10 cellular contexts compared by ENCODE assay signal in genomic region chr1:151837841-151838490, GRCh38. TPM values are rescaled to one million over a fixed set of nuclear protein-coding genes. Genes with fewer than 3 reads are reported as not detected.
DNase-seq lines count a peak whose midpoint lies in the region; FAIRE-seq and TF ChIP-seq lines count a peak whose summit lies in the region.
"Had no signal": no experiment of that assay in that cellular context is flagged by ENCODE, and none has a peak within 500 bp of the region (broad histone marks: within the 10 kb centered on the region; RNA-seq: fewer than 3 reads in every experiment).

No MANE protein-coding gene starts in this region.

- FAIRE-seq in astrocyte (lab: Jason Lieb, UNC) (no peak), small intestine (lab: Jason Lieb, UNC) (no peak)

- peaks cover 15% of the 10 kb centered on the region for H4K20me1 ChIP-seq in astrocyte (ENCODE audit: insufficient read depth, low read length)

- no peak for TF ChIP-seq POLR2A in stomach (IDR thresholded peaks at IDR 0.05)

- no peak for TF ChIP-seq CTCF in astrocyte (IDR thresholded peaks at IDR 0.05; ENCODE audit: insufficient read depth, low read depth, low read length)
- TF ChIP-seq CTCF in stomach (IDR thresholded peaks at IDR 0.05), result no peak

- H3K4me3 Mint-ChIP-seq in astrocyte (ENCODE audit: unreplicated experiment), result peak overlapping the region; percentile 58

- H2AFZ ChIP-seq in astrocyte (ENCODE audit: low read depth, low read length), result peak overlapping the region; percentile 46

- peaks cover 15% of the 10 kb centered on the region for H3K27me3 Mint-ChIP-seq in astrocyte (ENCODE audit: low read depth, unreplicated experiment)

- no peak for TF ChIP-seq EP300 in stomach (IDR thresholded peaks at IDR 0.05)

- no peak overlapping the region for H3K27ac Mint-ChIP-seq in astrocyte (ENCODE audit: unreplicated experiment)

- no peaks in the 10 kb centered on the region for H3K9me3 Mint-ChIP-seq in astrocyte (ENCODE audit: unreplicated experiment)

- DNase-seq in activated effector memory CD4-positive, alpha-beta T cell treated with anti-CD3 and anti-CD28 coated beads, Interleukin-2, amount 50 U/mL, for 16 hours, result peak; percentile 83
- DNase-seq in activated effector memory CD4-positive, alpha-beta T cell treated with Interleukin-2 at 50 U/mL for 16 hours, result no peak
- DNase-seq in astrocyte (ENCODE audit: low read depth) (no peak), left kidney (ENCODE audit: low read depth, low spot score) (peak; percentile 64), stomach (no peak), NCI-H526 (lab: John Stamatoyannopoulos, UW) (no peak), NCI-H82 treated with DMSO at 0.1 percent for 48 hours (lab: John Stamatoyannopoulos, UW; ENCODE audit: unreplicated experiment) (no peak), small intestine (no peak)

- H3K27ac ChIP-seq in astrocyte (ENCODE audit: low read depth, low read length), result no peak overlapping the region
- H3K27ac ChIP-seq in stomach, result peak overlapping the region; percentile 70 to 88 (median 85)
- peak overlapping the region in 1 of 2 donors; percentile 69 for H3K27ac ChIP-seq in small intestine (ENCODE audit: low read depth in 1 of 2, low read length in 1 of 2)

- no peaks in the 10 kb centered on the region for H3K9me3 ChIP-seq in astrocyte (ENCODE audit: insufficient read depth, low read depth, low read length)
- H3K9me3 ChIP-seq in stomach, result no peaks in the 10 kb centered on the region
- H3K9me3 ChIP-seq in small intestine (ENCODE audit: control insufficient read depth, low read depth), result no peaks in the 10 kb centered on the region

- intact Hi-C loops in stomach (cut with DNase I; ENCODE audit: low total_unique reads), result no loop called here

- peaks cover 33% of the 10 kb centered on the region for H3K4me1 Mint-ChIP-seq in astrocyte (ENCODE audit: low read depth, unreplicated experiment)

- H3K9ac ChIP-seq in astrocyte (ENCODE audit: low read length), result no peak overlapping the region

- 10 to 25% (median 15%) methylated on average over 14 to 68 of the region's 68 CpGs for WGBS in stomach, 5 donors
- 18 to 50% (median 45%) methylated on average over 56 to 68 of the region's 68 CpGs for WGBS in small intestine, 3 donors

- no peaks in the 10 kb centered on the region for H3K36me3 ChIP-seq in astrocyte (ENCODE audit: insufficient read depth, low read length)
- H3K36me3 ChIP-seq in stomach, result no peaks in the 10 kb centered on the region
- no peaks in the 10 kb centered on the region for H3K36me3 ChIP-seq in small intestine (ENCODE audit: control insufficient read depth in 2 of 2, insufficient read depth in 2 of 2, low read length in 2 of 2)

- H3K79me2 ChIP-seq in astrocyte (ENCODE audit: insufficient read depth, low read length), result no peaks in the 10 kb centered on the region

- H3K27me3 ChIP-seq in astrocyte (ENCODE audit: insufficient read depth, low read length) (peaks cover 21% of the 10 kb centered on the region), stomach (peaks cover 0 to 60% (median 24%) of the 10 kb centered on the region in 3 donors), small intestine (ENCODE audit: control insufficient read depth in 2 of 2, insufficient read depth in 2 of 2, low read length in 2 of 2) (peaks cover 0 to 2% of the 10 kb centered on the region in 2 donors)

- H3K4me2 ChIP-seq in astrocyte (ENCODE audit: low read length), result peak overlapping the region; percentile 81

- H3K4me3 ChIP-seq in astrocyte (ENCODE audit: insufficient read depth, low read depth, low read length), result peak overlapping the region; percentile 40
- H3K4me3 ChIP-seq in stomach, result peak overlapping the region; percentile 47 to 54 (median 50)
- peak overlapping the region in 1 of 2 donors; percentile 52 for H3K4me3 ChIP-seq in small intestine (ENCODE audit: low read depth in 1 of 2, low read length in 2 of 2)

- H3K36me3 Mint-ChIP-seq in astrocyte (ENCODE audit: low read depth, unreplicated experiment), result no peaks in the 10 kb centered on the region

- H3K4me1 ChIP-seq in astrocyte (ENCODE audit: insufficient read depth, low read length) (peaks cover 27% of the 10 kb centered on the region), stomach (peaks cover 37 to 53% (median 41%) of the 10 kb centered on the region in 4 donors), small intestine (ENCODE audit: control insufficient read depth in 2 of 2, insufficient read depth in 1 of 2, low read depth in 1 of 2, low read length in 1 of 2) (peaks cover 4 to 8% of the 10 kb centered on the region in 2 donors)

RNA-seq across cellular contexts. Expression of gene C2CD4D, which starts 1.7 kb away (rescaled TPM):
- 0.16 and 0.22 TPM in 2 replicates for total RNA-seq in astrocyte
- under 1 TPM in 1 of 5 donors, not detected in 4; 0.58 TPM for total RNA-seq in stomach
- under 1 TPM in 2 of 3 donors, not detected in 1; 0.44 to 0.73 TPM for polyA plus RNA-seq in stomach
- under 1 TPM in 1 of 3 donors, not detected in 2; 0.46 TPM for polyA plus RNA-seq in small intestine
- total RNA-seq: renal cortical epithelial cell had no signal

RNA-seq across cellular contexts. Expression of gene RORC, which starts 6.4 kb away (rescaled TPM):
- total RNA-seq in astrocyte (not detected in 2 replicates), stomach (10 to 100 TPM in 3 of 5 donors, 1 to 10 TPM in 2; 1.4 to 28.1 (median 16.2) TPM)
- polyA plus RNA-seq in stomach (10 to 100 TPM; 11.0 to 14.5 (median 11.5) TPM), small intestine (10 to 100 TPM in 2 of 3 donors, 1 to 10 TPM in 1; 5.4 to 15.2 (median 10.8) TPM)

RNA-seq across cellular contexts. Expression of gene THEM5, which starts 15.5 kb away (rescaled TPM):
- total RNA-seq in astrocyte, result not detected in 2 replicates
- not detected for total RNA-seq in stomach
- polyA plus RNA-seq in stomach, result not detected
- polyA plus RNA-seq in small intestine, result not detected
- total RNA-seq: renal cortical epithelial cell; T-helper 2 cell treated with Interferon-gamma antibody and Interleukin-4, amounts not matched to agents 100 ng/mL and 5 ng/mL, for 36 hours had no signal

RNA-seq across cellular contexts. Expression of gene LINGO4, which starts 32.7 kb away (rescaled TPM):
- total RNA-seq in astrocyte (not detected in 2 replicates), stomach (1 to 10 TPM in 1 of 5 donors, not detected in 4; 3.2 TPM)
- polyA plus RNA-seq in stomach (under 1 TPM in 1 of 3 donors, not detected in 2; 0.06 TPM), small intestine (under 1 TPM in 1 of 3 donors, not detected in 2; 0.15 TPM)
- total RNA-seq: T-helper 2 cell treated with Interferon-gamma antibody and Interleukin-4, amounts not matched to agents 100 ng/mL and 5 ng/mL, for 36 hours had no signal

RNA-seq across cellular contexts. Expression of gene TDRKH, which starts 47.7 kb away (rescaled TPM):
- total RNA-seq in astrocyte (6.7 and 7.5 TPM in 2 replicates), stomach (10 to 100 TPM in 1 of 5 donors, 1 to 10 TPM in 3, under 1 TPM in 1; 0.29 to 30.4 (median 3.3) TPM)
- polyA plus RNA-seq in stomach (1 to 10 TPM; 1.9 to 2.6 (median 2.4) TPM), small intestine (1 to 10 TPM in 2 of 3 donors, under 1 TPM in 1; 0.22 to 4.2 (median 1.1) TPM)

Comparison
In these comparisons a context has a peak if more than half of its experiments do, and no peak if none do; other contexts are left out.
1. DNase-seq: peak in activated effector memory CD4-positive, alpha-beta T cell treated with anti-CD3 and anti-CD28 coated beads, Interleukin-2, amount 50 U/mL, for 16 hours (single experiment) and left kidney (single experiment); none in activated effector memory CD4-positive, alpha-beta T cell treated with Interleukin-2 at 50 U/mL for 16 hours (single experiment), astrocyte (single experiment), stomach (single experiment), NCI-H526 (0 of 2), NCI-H82 treated with DMSO at 0.1 percent for 48 hours (single experiment) and small intestine (single experiment).